ENCODE assay signal across 1 cellular context in genomic region chr7:16753932-16754571, GRCh38.
TF ChIP-seq lines count a peak whose summit lies in the region.

No MANE protein-coding gene starts in this region.

TF ChIP-seq in IMR-90, 13 proteins besides CTCF, POLR2A, EP300 and RAD21 (continued from another document):
- no peak for TF ChIP-seq ELK1 (IDR thresholded peaks at IDR 0.05; ENCODE audit: borderline replicate concordance, low read depth, low read length)
- TF ChIP-seq USF2 (IDR thresholded peaks at IDR 0.05; ENCODE audit: low read depth, low read length) = no peak
